ENCODE assay signal across 8 cellular contexts in the genomic region with DNA sequence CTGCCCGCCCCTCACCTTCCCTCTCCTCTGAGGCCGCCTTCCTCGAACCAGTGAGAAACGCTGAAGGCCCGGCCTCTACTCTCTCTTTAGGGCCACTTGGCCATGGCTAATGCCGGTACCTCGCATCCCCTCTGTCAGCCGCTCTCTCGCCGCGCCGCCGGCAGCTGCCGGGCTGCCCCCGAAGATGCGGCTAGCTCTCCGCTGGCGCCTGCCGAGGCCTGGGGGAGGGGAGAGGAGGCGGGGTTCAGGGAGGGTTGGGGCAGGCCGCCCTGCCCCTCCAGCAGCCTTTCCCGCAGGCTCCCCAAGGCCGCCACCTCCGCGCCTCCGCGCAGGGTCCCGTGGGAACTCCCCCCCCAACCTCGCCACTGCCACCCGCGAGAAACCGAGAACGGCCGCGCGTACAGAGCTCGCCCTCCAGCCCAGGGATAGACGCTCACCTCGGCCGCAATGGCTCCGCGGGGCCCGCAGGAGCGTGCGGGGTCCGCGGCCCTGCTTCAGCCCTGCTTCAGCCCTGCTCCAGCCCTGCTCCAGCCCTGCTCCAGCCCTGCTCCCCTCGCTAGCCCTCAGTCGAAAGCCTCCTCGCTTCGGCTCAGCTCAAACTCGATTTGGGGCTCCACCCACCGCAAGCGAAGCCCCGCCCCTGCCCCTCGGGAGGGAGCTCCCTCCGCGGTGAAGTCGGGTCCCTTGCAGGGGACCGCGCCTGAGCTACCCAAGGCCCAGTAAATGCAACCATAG. TPM values are rescaled to one million over a fixed set of nuclear protein-coding genes. Genes with fewer than 3 reads are reported as not detected.
DNase-seq lines count a peak whose midpoint lies in the region; ATAC-seq, FAIRE-seq and TF ChIP-seq lines count a peak whose summit lies in the region.

A gene with protein sequence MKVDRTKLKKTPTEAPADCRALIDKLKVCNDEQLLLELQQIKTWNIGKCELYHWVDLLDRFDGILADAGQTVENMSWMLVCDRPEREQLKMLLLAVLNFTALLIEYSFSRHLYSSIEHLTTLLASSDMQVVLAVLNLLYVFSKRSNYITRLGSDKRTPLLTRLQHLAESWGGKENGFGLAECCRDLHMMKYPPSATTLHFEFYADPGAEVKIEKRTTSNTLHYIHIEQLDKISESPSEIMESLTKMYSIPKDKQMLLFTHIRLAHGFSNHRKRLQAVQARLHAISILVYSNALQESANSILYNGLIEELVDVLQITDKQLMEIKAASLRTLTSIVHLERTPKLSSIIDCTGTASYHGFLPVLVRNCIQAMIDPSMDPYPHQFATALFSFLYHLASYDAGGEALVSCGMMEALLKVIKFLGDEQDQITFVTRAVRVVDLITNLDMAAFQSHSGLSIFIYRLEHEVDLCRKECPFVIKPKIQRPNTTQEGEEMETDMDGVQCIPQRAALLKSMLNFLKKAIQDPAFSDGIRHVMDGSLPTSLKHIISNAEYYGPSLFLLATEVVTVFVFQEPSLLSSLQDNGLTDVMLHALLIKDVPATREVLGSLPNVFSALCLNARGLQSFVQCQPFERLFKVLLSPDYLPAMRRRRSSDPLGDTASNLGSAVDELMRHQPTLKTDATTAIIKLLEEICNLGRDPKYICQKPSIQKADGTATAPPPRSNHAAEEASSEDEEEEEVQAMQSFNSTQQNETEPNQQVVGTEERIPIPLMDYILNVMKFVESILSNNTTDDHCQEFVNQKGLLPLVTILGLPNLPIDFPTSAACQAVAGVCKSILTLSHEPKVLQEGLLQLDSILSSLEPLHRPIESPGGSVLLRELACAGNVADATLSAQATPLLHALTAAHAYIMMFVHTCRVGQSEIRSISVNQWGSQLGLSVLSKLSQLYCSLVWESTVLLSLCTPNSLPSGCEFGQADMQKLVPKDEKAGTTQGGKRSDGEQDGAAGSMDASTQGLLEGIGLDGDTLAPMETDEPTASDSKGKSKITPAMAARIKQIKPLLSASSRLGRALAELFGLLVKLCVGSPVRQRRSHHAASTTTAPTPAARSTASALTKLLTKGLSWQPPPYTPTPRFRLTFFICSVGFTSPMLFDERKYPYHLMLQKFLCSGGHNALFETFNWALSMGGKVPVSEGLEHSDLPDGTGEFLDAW (N-terminal part only) (minus strand): TSS at position 569 of the 735 bp plus-strand sequence. CDS start 32,612 bp downstream, outside the sequence.

- no peak for TF ChIP-seq CTCF in GM10266 (IDR thresholded peaks at IDR 0.05; ENCODE audit: control insufficient read depth, insufficient read depth, low read depth, missing control alignments)

- H3K27ac ChIP-seq in angular gyrus (ENCODE audit: low read depth, low read length): peak within 1 kb of the TSS; percentile 80
- H3K27ac ChIP-seq in right cardiac atrium (ENCODE audit: low read length): peak within 1 kb of the TSS; percentile 83

- no peaks in the 10 kb centered on the region for H3K27me3 ChIP-seq in right cardiac atrium (ENCODE audit: control insufficient read depth, insufficient read depth)

- peaks cover 1% of the 10 kb centered on the region for H3K4me1 ChIP-seq in right cardiac atrium (ENCODE audit: control insufficient read depth, insufficient read depth, low read length)

- WGBS in right cardiac atrium: under 1% methylated on average over 57 of the region's 61 CpGs

- ATAC-seq in HG02763 (IDR thresholded peaks at IDR 0.05; ENCODE audit: unreplicated experiment) (peak; percentile 34), right cardiac atrium (peak; percentile 71 to 75)

- H3K9me3 ChIP-seq in right cardiac atrium (ENCODE audit: control insufficient read depth, low read length): no peaks in the 10 kb centered on the region

- FAIRE-seq in urothelium cell line (lab: Jason Lieb, UNC): no peak

- DNase-seq in GM10266 (ENCODE audit: extremely low spot score) (peak; percentile 61), NCI-H1694 treated with DMSO at 0.1 percent for 48 hours (lab: John Stamatoyannopoulos, UW) (peak; percentile 47), right cardiac atrium (peak; percentile 81 to 93 (median 91)), putamen (ENCODE audit: low spot score) (peak; percentile 67), urothelium cell line (ENCODE audit: low spot score) (peak; percentile 76)

- peak within 1 kb of the TSS; percentile 63 for H3K4me3 ChIP-seq in right cardiac atrium (ENCODE audit: low read length)

- intact Hi-C loops in T-helper 2 cell treated with Interferon-gamma antibody and Interleukin-4, amounts not matched to agents 100 ng/mL and 5 ng/mL, for 36 hours (cut with micrococcal nuclease): loop anchor here (10.0 kb wide), 1 partner anchor 262 kb away; a partner anchor contains a TSS
- intact Hi-C loops in right cardiac atrium (cut with DNase I): no loop called here

RNA-seq across cellular contexts. Expression of the gene that starts here (rescaled TPM):
- total RNA-seq in T-helper 2 cell treated with Interferon-gamma antibody and Interleukin-4, amounts not matched to agents 100 ng/mL and 5 ng/mL, for 36 hours: 233 and 236 TPM in 2 replicates
- 100 to 1,000 TPM; 109 to 159 (median 131) TPM for total RNA-seq in right cardiac atrium
- polyA plus RNA-seq in right cardiac atrium: 46.7 TPM

Comparison
In these comparisons a context has a peak if more than half of its experiments do, and no peak if none do; other contexts are left out.
1. Peak in every context shown above with its lines: DNase-seq, ATAC-seq, H3K4me3 ChIP-seq and H3K27ac ChIP-seq.